10 cellular contexts compared by ENCODE assay signal in the genomic region with DNA sequence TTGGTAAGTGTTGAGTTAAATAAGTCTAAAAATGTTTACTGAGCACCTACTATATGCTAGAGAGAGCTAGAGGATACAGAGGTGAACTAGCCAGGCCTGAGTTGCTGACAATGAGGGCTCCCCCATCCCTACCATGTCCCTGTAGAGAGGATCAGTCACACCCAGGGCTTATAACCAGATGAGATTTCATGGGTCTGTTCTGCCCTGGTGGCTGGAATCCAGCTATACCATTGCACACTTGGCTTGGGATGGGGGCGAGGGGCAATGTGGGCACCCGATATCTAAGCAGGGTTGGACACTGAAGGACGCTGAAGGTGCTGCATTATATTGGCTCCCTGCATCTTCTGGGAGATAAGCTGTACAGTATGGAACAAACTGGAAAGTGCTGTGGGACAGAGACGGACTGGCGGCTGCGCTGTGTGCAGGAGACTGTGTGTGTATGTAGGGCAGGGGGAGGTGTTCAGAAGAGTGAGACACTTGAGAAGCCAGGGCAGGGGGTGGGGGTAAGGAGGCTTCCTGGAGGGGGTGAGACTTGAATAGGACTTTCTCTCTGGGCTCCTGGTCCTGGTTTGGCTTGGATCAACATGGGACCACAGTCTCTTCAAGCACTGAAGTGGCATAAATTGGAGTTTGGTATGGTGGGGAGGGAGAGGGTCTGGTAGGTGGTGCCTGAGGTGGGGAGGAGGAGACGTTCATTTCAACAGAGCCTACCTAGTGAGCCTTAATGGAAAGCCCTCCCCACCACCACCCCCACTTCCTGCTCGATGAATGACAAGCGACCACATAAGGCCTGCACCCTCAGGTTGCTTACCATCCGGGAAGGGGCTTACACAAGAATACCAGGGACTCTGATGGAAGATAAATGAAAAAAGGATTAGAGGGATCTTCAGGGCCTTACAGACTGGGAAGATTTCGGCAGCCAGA. TPM values are rescaled to one million over a fixed set of nuclear protein-coding genes. Genes with fewer than 3 reads are reported as not detected.
DNase-seq lines count a peak whose midpoint lies in the region; ATAC-seq, FAIRE-seq and TF ChIP-seq lines count a peak whose summit lies in the region.
"Had no signal": no experiment of that assay in that cellular context is flagged by ENCODE, and none has a peak within 500 bp of the region (broad histone marks: within the 10 kb centered on the region; RNA-seq: fewer than 3 reads in every experiment).

No MANE protein-coding gene starts in this region.

- H3K4me1 ChIP-seq in endodermal cell (ENCODE audit: control insufficient read depth, insufficient read depth, low read length) (no peaks in the 10 kb centered on the region), kidney (ENCODE audit: control insufficient read depth in 1 of 2, insufficient read depth in 1 of 2, low read depth in 1 of 2, low read length in 2 of 2) (peaks cover 8 to 18% of the 10 kb centered on the region in 2 donors)

- peak overlapping the region; percentile 93 for H3K4me3 Mint-ChIP-seq in activated CD4-positive, alpha-beta T cell treated with anti-CD3 and anti-CD28 coated beads for 36 hours
- no peak overlapping the region for H3K4me3 Mint-ChIP-seq in endodermal cell

- peak; percentile 49 for TF ChIP-seq CTCF in endodermal cell (conservative IDR thresholded peaks at IDR 0.05)
- TF ChIP-seq CTCF in kidney (IDR thresholded peaks at IDR 0.05; ENCODE audit: borderline replicate concordance, extremely low read depth, insufficient read depth), result no peak

- FAIRE-seq in GM19239 (lab: Jason Lieb, UNC) (peak; percentile 88), kidney (lab: Jason Lieb, UNC) (no peak)

- POLR2A ChIA-PET in activated CD4-positive, alpha-beta T cell treated with anti-CD3 and anti-CD28 coated beads for 36 hours (lab: Charles Lee), result interaction anchor here (1.2 kb wide), 1 partner anchor 32 kb away, joined by 3 read pairs; no protein-coding TSS in a partner anchor

- H3K9me3 Mint-ChIP-seq in activated CD4-positive, alpha-beta T cell treated with anti-CD3 and anti-CD28 coated beads for 36 hours (ENCODE audit: low read depth), result no peaks in the 10 kb centered on the region
- no peaks in the 10 kb centered on the region for H3K9me3 Mint-ChIP-seq in endodermal cell

- H3K27ac Mint-ChIP-seq in activated CD4-positive, alpha-beta T cell treated with anti-CD3 and anti-CD28 coated beads for 36 hours, result peak overlapping the region; percentile 92
- no peak overlapping the region for H3K27ac Mint-ChIP-seq in endodermal cell

- H3K4me1 Mint-ChIP-seq in activated CD4-positive, alpha-beta T cell treated with anti-CD3 and anti-CD28 coated beads for 36 hours, result peaks cover 63% of the 10 kb centered on the region
- H3K4me1 Mint-ChIP-seq in endodermal cell, result peaks cover 5% of the 10 kb centered on the region

- H3K4me3 ChIP-seq in endodermal cell (ENCODE audit: low read length) (no peak overlapping the region), kidney (ENCODE audit: low read length in 2 of 2) (peak overlapping the region in 1 of 2 donors; percentile 80)

- H3K36me3 ChIP-seq in endodermal cell (ENCODE audit: control insufficient read depth, insufficient read depth, low read length) (no peaks in the 10 kb centered on the region), kidney (ENCODE audit: control insufficient read depth in 1 of 2, insufficient read depth in 2 of 2, low read length in 2 of 2) (no peaks in the 10 kb centered on the region)

- H3K27ac ChIP-seq in endodermal cell (ENCODE audit: low read depth, low read length), result no peak overlapping the region
- no peak overlapping the region for H3K27ac ChIP-seq in kidney (ENCODE audit: low read depth in 2 of 2, low read length in 2 of 2)

- CTCF ChIA-PET in activated CD4-positive, alpha-beta T cell treated with anti-CD3 and anti-CD28 coated beads for 36 hours (lab: Charles Lee), result interaction anchor here (0.9 to 1.1 kb wide), 2 partner anchors 26 to 37 kb away, joined by 3 read pairs; no protein-coding TSS in a partner anchor

- peak; percentile 7 for ATAC-seq in activated CD4-positive, alpha-beta T cell treated with anti-CD3 and anti-CD28 coated beads for 36 hours
- no peak for ATAC-seq in GM21526 (IDR thresholded peaks at IDR 0.05; ENCODE audit: low FRiP score, unreplicated experiment)
- no peak for ATAC-seq in HG03097 (IDR thresholded peaks at IDR 0.05; ENCODE audit: low FRiP score, unreplicated experiment)

- H3K9ac ChIP-seq in endodermal cell (ENCODE audit: extremely low read depth, low read length, poor library complexity, severe bottlenecking) (no peak overlapping the region), kidney (ENCODE audit: low read length in 2 of 2) (no peak overlapping the region)

- no peaks in the 10 kb centered on the region for H3K9me3 ChIP-seq in endodermal cell (ENCODE audit: control insufficient read depth, low read length)
- H3K9me3 ChIP-seq in kidney (ENCODE audit: control insufficient read depth in 1 of 2, low read length in 2 of 2), result no peaks in the 10 kb centered on the region

- H3K27me3 ChIP-seq in endodermal cell (ENCODE audit: control insufficient read depth, insufficient read depth, low read length, poor library complexity, severe bottlenecking), result peaks cover 33% of the 10 kb centered on the region

- intact Hi-C loops in activated CD4-positive, alpha-beta T cell treated with anti-CD3 and anti-CD28 coated beads for 36 hours (cut with DNase I, micrococcal nuclease), result loop anchor here (5.0 to 10.0 kb wide), 9 partner anchors 158 to 1780 kb away; a partner anchor contains a TSS
- intact Hi-C loops in kidney (cut with DNase I), result no loop called here

- WGBS in endodermal cell (ENCODE audit: insufficient coverage in 1 of 2, insufficient read length in 1 of 2), 2 experiments, result 83 to 89% methylated on average over 7 to 10 of the region's 11 CpGs

- peaks cover 33% of the 10 kb centered on the region for H3K36me3 Mint-ChIP-seq in activated CD4-positive, alpha-beta T cell treated with anti-CD3 and anti-CD28 coated beads for 36 hours (ENCODE audit: low read depth)
- H3K36me3 Mint-ChIP-seq in endodermal cell (ENCODE audit: low read depth), result no peaks in the 10 kb centered on the region

- H3K27me3 Mint-ChIP-seq in activated CD4-positive, alpha-beta T cell treated with anti-CD3 and anti-CD28 coated beads for 36 hours, result no peaks in the 10 kb centered on the region
- H3K27me3 Mint-ChIP-seq in endodermal cell (ENCODE audit: insufficient read depth), result peaks cover 39% of the 10 kb centered on the region

- DNase-seq in GM19239 (ENCODE audit: insufficient read length, low spot score), result no peak
- peak; percentile 74 for DNase-seq in activated CD4-positive, alpha-beta T cell treated with anti-CD3 and anti-CD28 coated beads for 36 hours
- DNase-seq in endodermal cell, result peak; percentile 49
- peak; percentile 33 to 60 for DNase-seq in stimulated activated CD8-positive, alpha-beta memory T cell treated with anti-CD3 and anti-CD28 coated beads, Interleukin-7, amount 100 ng/mL, for 4 hours (ENCODE audit: low read depth in 2 of 2)
- no peak for DNase-seq in kidney
- DNase-seq in NCI-H187 (lab: John Stamatoyannopoulos, UW), result no peak
- DNase-seq: foreskin fibroblast, T-helper 9 cell had no signal

RNA-seq across cellular contexts. Expression of a gene that starts 1.8 kb away (rescaled TPM):
- total RNA-seq in activated CD4-positive, alpha-beta T cell treated with anti-CD3 and anti-CD28 coated beads for 36 hours, result 100 to 1,000 TPM; 239 to 272 TPM
- total RNA-seq in endodermal cell, result 1 to 10 TPM; 1.7 to 3.0 TPM
- 19.6 TPM for polyA plus RNA-seq in endodermal cell (2013, experiment 1 of 2)
- 12.6 TPM for polyA plus RNA-seq in endodermal cell (2013, experiment 2 of 2)
- 94.4 TPM for total RNA-seq in kidney
- 59.3 TPM for polyA plus RNA-seq in kidney (ENCODE audit: insufficient read depth, low read depth, low replicate concordance)

Comparison
In these comparisons a context has a peak if more than half of its experiments do, and no peak if none do; other contexts are left out.
1. DNase-seq: peak in activated CD4-positive, alpha-beta T cell treated with anti-CD3 and anti-CD28 coated beads for 36 hours (single experiment), endodermal cell (single experiment) and stimulated activated CD8-positive, alpha-beta memory T cell treated with anti-CD3 and anti-CD28 coated beads, Interleukin-7, amount 100 ng/mL, for 4 hours (2 of 2); none in GM19239 (single experiment), kidney (single experiment) and NCI-H187 (0 of 2).
2. RNA of a gene that starts 1.8 kb away (total RNA-seq): 239 to 272 TPM in activated CD4-positive, alpha-beta T cell treated with anti-CD3 and anti-CD28 coated beads for 36 hours and 94.4 TPM in kidney (single experiment); 1.7 to 3.0 TPM in endodermal cell; every median in the first group is over 10 times any median in the second.